ENCODE assay signal across 8 cellular contexts in the genomic region with DNA sequence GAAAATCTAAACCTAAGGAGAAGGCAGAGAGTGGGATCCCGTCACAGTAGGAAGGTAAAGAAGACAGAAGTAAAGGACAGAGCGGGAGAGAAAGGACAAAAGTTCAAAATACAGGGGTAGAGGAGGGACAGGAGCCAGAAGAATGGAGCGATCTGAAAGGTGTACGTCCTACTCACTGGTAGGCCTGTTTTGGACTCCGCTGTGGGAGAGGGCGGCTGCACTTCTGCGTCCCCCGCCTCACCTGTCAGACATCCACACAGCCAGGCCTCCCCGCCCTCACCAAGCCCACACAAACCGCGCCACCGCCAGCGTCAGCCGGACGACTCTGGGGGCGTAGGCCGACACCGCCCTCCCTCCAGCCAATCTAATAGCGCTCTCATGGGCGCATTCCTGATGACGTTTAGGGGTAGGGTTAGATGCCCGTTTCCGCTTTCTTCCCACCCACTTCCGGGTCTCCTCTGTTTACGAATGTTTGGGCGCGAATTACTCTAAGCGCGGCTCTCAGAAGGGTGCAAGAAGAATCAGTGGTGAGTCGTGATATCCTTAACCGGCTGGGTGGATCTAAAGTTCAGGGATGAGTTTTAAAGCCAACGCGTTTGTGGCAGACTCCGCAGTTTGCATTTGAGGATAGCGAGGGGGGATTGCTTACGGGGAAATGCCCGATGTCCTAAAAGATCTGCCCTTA. TPM values are rescaled to one million over a fixed set of nuclear protein-coding genes. Genes with fewer than 3 reads are reported as not detected.
A peak's percentile ranks its signal among the peaks of the same experiment; 100 is the strongest.
DNase-seq lines count a peak whose midpoint lies in the region; ATAC-seq and TF ChIP-seq lines count a peak whose summit lies in the region.

A gene with protein sequence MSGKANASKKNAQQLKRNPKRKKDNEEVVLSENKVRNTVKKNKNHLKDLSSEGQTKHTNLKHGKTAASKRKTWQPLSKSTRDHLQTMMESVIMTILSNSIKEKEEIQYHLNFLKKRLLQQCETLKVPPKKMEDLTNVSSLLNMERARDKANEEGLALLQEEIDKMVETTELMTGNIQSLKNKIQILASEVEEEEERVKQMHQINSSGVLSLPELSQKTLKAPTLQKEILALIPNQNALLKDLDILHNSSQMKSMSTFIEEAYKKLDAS (plus strand): TSS at position 444 of the 685 bp plus-strand sequence. CDS start 6,807 bp downstream, outside the sequence.
A gene (minus strand): TSS at position 327 of the 685 bp plus-strand sequence. CDS start 3,787 bp downstream, outside the sequence.

- peak; percentile 85 for DNase-seq in NCI-H187 treated with DMSO at 0.1 percent for 48 hours (lab: John Stamatoyannopoulos, UW)
- peak; percentile 66 to 97 (median 90) for DNase-seq in anterior cingulate cortex (lab: John Stamatoyannopoulos, UW)
- DNase-seq in right cardiac atrium: peak; percentile 92 to 96 (median 96)
- peak; percentile 81 for DNase-seq in pulmonary artery endothelial cell (ENCODE audit: low read depth, low spot score)
- peak; percentile 89 to 94 for DNase-seq in uterus

- H3K27ac ChIP-seq in right cardiac atrium (ENCODE audit: low read length) (peak within 1 kb of the TSS; percentile 90), uterus (peak within 1 kb of the TSS; percentile 82 to 88)

- H3K4me1 ChIP-seq in right cardiac atrium (ENCODE audit: control insufficient read depth, insufficient read depth, low read length) (no peaks in the 10 kb centered on the region), uterus (peaks cover 0 to 8% of the 10 kb centered on the region in 2 donors)

- intact Hi-C loops in T-helper 2 cell treated with Interferon-gamma antibody and Interleukin-4, amounts not matched to agents 100 ng/mL and 5 ng/mL, for 36 hours (cut with micrococcal nuclease): loop anchor here (1.0 to 2.0 kb wide), 3 partner anchors 8 to 1984 kb away; a partner anchor contains a TSS
- intact Hi-C loops in right cardiac atrium (cut with DNase I): no loop called here
- intact Hi-C loops in uterus (cut with DNase I; ENCODE audit: low total_unique reads): no loop called here

- ATAC-seq in GM18499 (IDR thresholded peaks at IDR 0.05; ENCODE audit: insufficient read depth, unreplicated experiment) (peak; percentile 95), HG02943 (IDR thresholded peaks at IDR 0.05; ENCODE audit: low read depth, unreplicated experiment) (peak; percentile 99), right cardiac atrium (peak; percentile 100)

- under 1% methylated on average over 37 of the region's 37 CpGs for WGBS in right cardiac atrium

- H3K4me3 ChIP-seq in right cardiac atrium (ENCODE audit: low read length) (peak within 1 kb of the TSS; percentile 89), uterus (peak within 1 kb of the TSS; percentile 62 to 85)

- H3K9me3 ChIP-seq in right cardiac atrium (ENCODE audit: control insufficient read depth, low read length) (no peaks in the 10 kb centered on the region), uterus (no peaks in the 10 kb centered on the region)

- H3K27me3 ChIP-seq in right cardiac atrium (ENCODE audit: control insufficient read depth, insufficient read depth): no peaks in the 10 kb centered on the region
- no peaks in the 10 kb centered on the region for H3K27me3 ChIP-seq in uterus

- no peaks in the 10 kb centered on the region for H3K36me3 ChIP-seq in uterus

- peak; percentile 71 to 75 for TF ChIP-seq POLR2A in uterus (IDR thresholded peaks at IDR 0.05)

- no peak for TF ChIP-seq CTCF in uterus (IDR thresholded peaks at IDR 0.05)

RNA-seq across cellular contexts. Expression of the first gene that starts in this region (rescaled TPM):
- total RNA-seq in T-helper 2 cell treated with Interferon-gamma antibody and Interleukin-4, amounts not matched to agents 100 ng/mL and 5 ng/mL, for 36 hours: 14.3 and 15.3 TPM in 2 replicates
- total RNA-seq in right cardiac atrium: 1 to 10 TPM; 4.1 to 8.3 (median 6.4) TPM
- 6.5 TPM for polyA plus RNA-seq in right cardiac atrium
- 6.3 and 8.2 TPM in 2 replicates for total RNA-seq in pulmonary artery endothelial cell
- 1 to 10 TPM; 1.5 to 9.5 (median 3.4) TPM for total RNA-seq in uterus

RNA-seq across cellular contexts. Expression of the second gene that starts in this region (rescaled TPM):
- 16.5 and 16.9 TPM in 2 replicates for total RNA-seq in T-helper 2 cell treated with Interferon-gamma antibody and Interleukin-4, amounts not matched to agents 100 ng/mL and 5 ng/mL, for 36 hours
- total RNA-seq in right cardiac atrium (10 to 100 TPM; 25.8 to 34.3 (median 28.3) TPM), pulmonary artery endothelial cell (14.3 and 16.4 TPM in 2 replicates), uterus (10 to 100 TPM in 3 of 4 donors, 1 to 10 TPM in 1; 4.1 to 31.4 (median 19.8) TPM)
- 19.8 TPM for polyA plus RNA-seq in right cardiac atrium

Comparison
In these comparisons a context has a peak if more than half of its experiments do, and no peak if none do; other contexts are left out.
1. Peak in every context shown above with its lines: DNase-seq, ATAC-seq, H3K4me3 ChIP-seq and H3K27ac ChIP-seq.